Comparison of ENCODE assay signal across 1 cellular context in genomic region chr1:48480504-48480903, GRCh38.
A peak's percentile ranks its signal among the peaks of the same experiment; 100 is the strongest.
TF ChIP-seq lines count a peak whose summit lies in the region.

No MANE protein-coding gene starts in this region.

TF ChIP-seq in HEK293, 187 proteins besides CTCF, POLR2A, EP300 and RAD21 (continued from another document):
- TF ChIP-seq ATF2 (tag by site-specific recombination; IDR thresholded peaks at IDR 0.05; ENCODE audit: low read depth), result 0 out of 2 replicates have a peak, but pooled peaks have one; percentile 23
- no peak for TF ChIP-seq ZNF692 (tag by site-specific recombination; IDR thresholded peaks at IDR 0.05)
